ENCODE assay signal across 1 cellular context in genomic region chr11:113773416-113774173, GRCh38.
TF ChIP-seq lines count a peak whose summit lies in the region.

TSS of gene ZW10 (minus strand) at chr11:113773692. CDS start at chr11:113773666, 26 bp downstream.

TF ChIP-seq in liver, 16 proteins besides CTCF, POLR2A, EP300 and RAD21 (continued from another document):
- TF ChIP-seq ZBTB33 (IDR thresholded peaks at IDR 0.05) (peak; percentile 98), SP1 (IDR thresholded peaks at IDR 0.05) (peak; percentile 38), YY1 (IDR thresholded peaks at IDR 0.05) (peak; percentile 91), HNF4A (conservative IDR thresholded peaks at IDR 0.05) (peak in 1 of 2 donors; percentile 14), RXRA (IDR thresholded peaks at IDR 0.05) (peak; percentile 25 to 41)
